ENCODE assay signal across 12 cellular contexts in genomic region chr5:139488269-139488668, GRCh38. TPM values are rescaled to one million over a fixed set of nuclear protein-coding genes. Genes with fewer than 3 reads are reported as not detected.
DNase-seq lines count a peak whose midpoint lies in the region; ATAC-seq, FAIRE-seq and TF ChIP-seq lines count a peak whose summit lies in the region.
"Had no signal": no experiment of that assay in that cellular context is flagged by ENCODE, and none has a peak within 500 bp of the region (broad histone marks: within the 10 kb centered on the region; RNA-seq: fewer than 3 reads in every experiment).

No MANE protein-coding gene starts in this region.

- no peak overlapping the region for H3K27ac ChIP-seq in K562 (ENCODE audit: extremely low read depth, low read depth, low read length)
- H3K27ac ChIP-seq in A673 (ENCODE audit: low read depth, low read length, poor library complexity, severe bottlenecking) = no peak overlapping the region

- no TSS peak for BruUV-seq in K562 (replicated peaks; lab: Mats Ljungman, UMichigan)
- no TSS peak for BruUV-seq in A673 (replicated peaks; lab: Mats Ljungman, UMichigan)

- H3K27ac Mint-ChIP-seq in CD14-positive monocyte = peak overlapping the region; percentile 86 to 95 (median 89)

- 21% methylated on average over 2 of the region's 3 CpGs for WGBS in K562 (ENCODE audit: insufficient coverage, low coverage, missing lambda C conversion rate)

- no peaks in the 10 kb centered on the region for H3K9me1 ChIP-seq in K562 (ENCODE audit: control insufficient read depth, insufficient read depth, low read length)

- no peak for TF ChIP-seq EP300 in K562 (IDR thresholded peaks at IDR 0.05; ENCODE audit: low read length)

- no peak for TF ChIP-seq POLR2A in K562 (conservative IDR thresholded peaks at IDR 0.05)

- no peaks in the 10 kb centered on the region for H3K36me3 Mint-ChIP-seq in CD14-positive monocyte
- H3K36me3 Mint-ChIP-seq: brain had no signal

- CTCF ChIA-PET in K562 (lab: Yijun Ruan, JAX; ENCODE audit: low intra/inter-chr PET ratio) (no interaction called here), A673 (lab: Charles Lee) (no interaction called here)

- intact Hi-C loops in CD14-positive monocyte (cut with micrococcal nuclease) = no loop called here
- intact Hi-C loops in K562 (cut with micrococcal nuclease) = no loop called here
- intact Hi-C loops in A673 (cut with micrococcal nuclease; ENCODE audit: unreplicated experiment) = no loop called here

- H3K9ac ChIP-seq in K562 (ENCODE audit: insufficient read depth in 1 of 2, low read depth in 2 of 2, low read length in 2 of 2) = peak overlapping the region in 1 of 2 experiments; percentile 10; a peak in 2 of 4 replicates

- H4K20me1 ChIP-seq in K562 (replicated peaks; ENCODE audit: control insufficient read depth, insufficient read depth, low read length) = no peaks in the 10 kb centered on the region

- no peaks in the 10 kb centered on the region for H3K27me3 ChIP-seq in K562 (ENCODE audit: control insufficient read depth in 2 of 2, insufficient read depth in 2 of 2, low read length in 2 of 2)
- H3K27me3 ChIP-seq in A673 (replicated peaks; ENCODE audit: insufficient read depth, low read depth, low read length, poor library complexity) = no peaks in the 10 kb centered on the region
- H3K27me3 ChIP-seq: esophagus squamous epithelium had no signal

- H2AFZ ChIP-seq in K562 (ENCODE audit: low read depth, low read length) = no peak overlapping the region

- peaks cover 60% of the 10 kb centered on the region for H3K4me1 Mint-ChIP-seq in CD14-positive monocyte

- POLR2A ChIA-PET in K562 (lab: Yijun Ruan, JAX) (interaction anchor here (0.6 to 1.0 kb wide), 2 partner anchors 11 to 14 kb away, joined by 3 to 4 read pairs; no protein-coding TSS in a partner anchor), A673 (lab: Charles Lee; ENCODE audit: low non-redundant PET) (no interaction called here)

- no peaks in the 10 kb centered on the region for H3K27me3 Mint-ChIP-seq in CD14-positive monocyte (ENCODE audit: low read depth in 3 of 3)
- H3K27me3 Mint-ChIP-seq: brain had no signal

- H3K9me3 Mint-ChIP-seq in CD14-positive monocyte = no peaks in the 10 kb centered on the region

- TF ChIP-seq RAD21 in K562 (CRISPR knock-in tag; conservative IDR thresholded peaks at IDR 0.05 in 1 of 2, IDR thresholded peaks at IDR 0.05 in 1 of 2) = no peak

- peaks cover 0 to 3% of the 10 kb centered on the region in 2 experiments; a peak in 3 of 5 replicates for H3K4me1 ChIP-seq in K562 (replicated peaks in 1 of 2; ENCODE audit: control insufficient read depth in 2 of 2, insufficient read depth in 2 of 2, low read length in 2 of 2)
- no peaks in the 10 kb centered on the region for H3K4me1 ChIP-seq in A673 (ENCODE audit: insufficient read depth, low read length, poor library complexity, severe bottlenecking)

- H3K4me3 ChIP-seq in K562 (no peak overlapping the region), A673 (ENCODE audit: low read depth, low read length, poor library complexity, severe bottlenecking) (no peak overlapping the region)
- H3K4me3 ChIP-seq: esophagus squamous epithelium had no signal

- DNase-seq in CD14-positive monocyte (ENCODE audit: low spot score) (peak; percentile 67), GM19239 (ENCODE audit: insufficient read length, low spot score) (no peak), K562 (ENCODE audit: extremely low read depth in 1 of 4, low spot score in 3 of 4) (peak in 2 of 4 experiments; percentile 6 to 7), mucosa of gallbladder (ENCODE audit: low spot score) (peak; percentile 46), RCC 7860 (ENCODE audit: low spot score) (no peak), kidney tubule cell (ENCODE audit: low spot score) (no peak), A673 (ENCODE audit: low spot score) (no peak), NCI-H748 (lab: John Stamatoyannopoulos, UW; ENCODE audit: unreplicated experiment) (no peak)
- DNase-seq: DMS 273 treated with DMSO at 0.1 percent for 48 hours, esophagus squamous epithelium had no signal

- ATAC-seq in K562 = peak; percentile 55

- TF ChIP-seq CTCF in CD14-positive monocyte (IDR thresholded peaks at IDR 0.05) (no peak), K562 (IDR thresholded peaks at IDR 0.05 in 2 of 3, conservative IDR thresholded peaks at IDR 0.05 in 1 of 3; ENCODE audit: insufficient read depth in 2 of 3, low read depth in 1 of 3, low read length in 3 of 3) (no peak), A673 (conservative IDR thresholded peaks at IDR 0.05; ENCODE audit: low read depth, low read length) (no peak)

- H3K9me3 ChIP-seq in K562 (replicated peaks; ENCODE audit: control insufficient read depth, insufficient read depth, low read depth, low read length) (no peaks in the 10 kb centered on the region), A673 (ENCODE audit: low read depth, low read length, poor library complexity, severe bottlenecking) (no peaks in the 10 kb centered on the region)
- H3K9me3 ChIP-seq: esophagus squamous epithelium had no signal

- in situ Hi-C loops in K562 (cut with MboI) = no loop called here

- peak overlapping the region in 1 of 2 donors; percentile 69 for H3K4me3 Mint-ChIP-seq in CD14-positive monocyte
- H3K4me3 Mint-ChIP-seq: brain had no signal

- H3K36me3 ChIP-seq in K562 (ENCODE audit: control insufficient read depth, insufficient read depth, low read length) = no peaks in the 10 kb centered on the region
- H3K36me3 ChIP-seq in A673 (ENCODE audit: insufficient read depth, low read length, poor library complexity, severe bottlenecking) = no peaks in the 10 kb centered on the region
- H3K36me3 ChIP-seq: esophagus squamous epithelium had no signal

- FAIRE-seq in GM19239 (lab: Jason Lieb, UNC) = peak; percentile 52
- FAIRE-seq in K562 (lab: Jason Lieb, UNC) = no peak
- no peak for FAIRE-seq in RCC 7860 (lab: Jason Lieb, UNC)

- H3K4me2 ChIP-seq in K562 (ENCODE audit: insufficient read depth, low read length) = no peak overlapping the region

- H3K79me2 ChIP-seq in K562 (ENCODE audit: control insufficient read depth, insufficient read depth, low read length) = no peaks in the 10 kb centered on the region

RNA-seq across cellular contexts. Expression of gene STING1, which starts 5.7 kb away (rescaled TPM):
- polyA plus RNA-seq in CD14-positive monocyte = 100 to 1,000 TPM in 1 of 2 donors, 10 to 100 TPM in 1; 83.7 to 115 TPM
- total RNA-seq in K562 (2011; cell fraction: chromatin; rRNA removed; ENCODE audit: low replicate concordance) = 37.8 and 111 TPM in 2 replicates
- total RNA-seq in K562 (2011; cell fraction: nucleolus; rRNA removed) = 91.5 and 121 TPM in 2 replicates
- 66.2 and 70.2 TPM in 2 replicates for total RNA-seq in K562 (2011; cell fraction: nucleoplasm; rRNA removed)
- 59.9 and 71.9 TPM in 2 replicates for total RNA-seq in K562 (2014; rRNA removed)
- 20.1 and 24.9 TPM in 2 replicates for total RNA-seq in K562 (2014; rRNA removed; fragmentation: Illumina TruSeq; extraction: Trizol)
- total RNA-seq in K562 (2015; rRNA removed; fragmentation: Illumina TruSeq; extraction: Trizol) = 44.7 and 44.8 TPM in 2 replicates
- 64.2 and 69.1 TPM in 2 replicates for total RNA-seq in K562 (2021)
- 31.0 and 58.9 TPM in 2 replicates for polyA plus RNA-seq in K562 (2011; rRNA removed)
- 54.5 and 93.0 TPM in 2 replicates for polyA plus RNA-seq in K562 (2011; cell fraction: cytosol; rRNA removed)
- polyA plus RNA-seq in K562 (2011; cell fraction: nucleus; rRNA removed) = 188 and 261 TPM in 2 replicates
- 110 and 213 TPM in 2 replicates for polyA plus RNA-seq in K562 (2012)
- 64.7 and 74.0 TPM in 2 replicates for polyA plus RNA-seq in K562 (2014; fragmentation: Illumina TruSeq; extraction: Trizol)
- polyA plus RNA-seq in K562 (2014; fragmentation: Nextera tagmentation; extraction: Ambion mirVana) = 10 to 100 TPM; 20.8 to 23.3 TPM
- 61.4 and 66.1 TPM in 2 replicates for polyA plus RNA-seq in K562 (2014; rRNA removed)
- polyA minus RNA-seq in K562 (2011; rRNA and poly(A)+ RNA removed) = 19.9 and 21.4 TPM in 2 replicates
- polyA minus RNA-seq in K562 (2011; cell fraction: cytosol; rRNA and poly(A)+ RNA removed) = 54.2 and 55.1 TPM in 2 replicates
- polyA minus RNA-seq in K562 (2011; cell fraction: nucleus; rRNA and poly(A)+ RNA removed) = 36.5 and 43.1 TPM in 2 replicates
- 35.3 TPM for total RNA-seq in mucosa of gallbladder
- 29.4 and 30.7 TPM in 2 replicates for total RNA-seq in A673 (2021)

RNA-seq across cellular contexts. Expression of gene SMIM33, which starts 17.5 kb away (rescaled TPM):
- polyA plus RNA-seq in CD14-positive monocyte (not detected), K562 (2011; rRNA removed) (not detected in 2 replicates), K562 (2014; fragmentation: Illumina TruSeq; extraction: Trizol) (not detected in 2 replicates), K562 (2014; fragmentation: Nextera tagmentation; extraction: Ambion mirVana) (not detected), K562 (2014; rRNA removed) (not detected in 2 replicates)
- not detected in 2 replicates for total RNA-seq in K562 (2011; cell fraction: chromatin; rRNA removed; ENCODE audit: low replicate concordance)
- not detected in 2 replicates for total RNA-seq in K562 (2011; cell fraction: nucleolus; rRNA removed)
- not detected in 2 replicates for total RNA-seq in K562 (2011; cell fraction: nucleoplasm; rRNA removed)
- total RNA-seq in K562 (2014; rRNA removed) (not detected in 2 replicates), K562 (2014; rRNA removed; fragmentation: Illumina TruSeq; extraction: Trizol) (not detected in 2 replicates), K562 (2015; rRNA removed; fragmentation: Illumina TruSeq; extraction: Trizol) (not detected in 2 replicates), K562 (2021) (not detected in 2 replicates), mucosa of gallbladder (0.17 TPM), A673 (2021) (not detected in 2 replicates)
- polyA plus RNA-seq in K562 (2011; cell fraction: cytosol; rRNA removed) = not detected in 2 replicates
- not detected in 2 replicates for polyA plus RNA-seq in K562 (2011; cell fraction: nucleus; rRNA removed)
- polyA plus RNA-seq in K562 (2012) = 0.04 TPM in 1 of 2 replicates, not detected in the other
- polyA minus RNA-seq in K562 (2011; rRNA and poly(A)+ RNA removed) = not detected in 2 replicates
- not detected in 2 replicates for polyA minus RNA-seq in K562 (2011; cell fraction: cytosol; rRNA and poly(A)+ RNA removed)
- not detected in 2 replicates for polyA minus RNA-seq in K562 (2011; cell fraction: nucleus; rRNA and poly(A)+ RNA removed)
- total RNA-seq: esophagus squamous epithelium, SK-MEL-5 had no signal

RNA-seq across cellular contexts. Expression of gene ECSCR, which starts 25.7 kb away (rescaled TPM):
- polyA plus RNA-seq in CD14-positive monocyte = not detected
- not detected in 2 replicates for total RNA-seq in K562 (2011; cell fraction: chromatin; rRNA removed; ENCODE audit: low replicate concordance)
- total RNA-seq in K562 (2011; cell fraction: nucleolus; rRNA removed) = not detected in 2 replicates
- not detected in 2 replicates for total RNA-seq in K562 (2011; cell fraction: nucleoplasm; rRNA removed)
- not detected in 2 replicates for total RNA-seq in K562 (2014; rRNA removed)
- not detected in 2 replicates for total RNA-seq in K562 (2014; rRNA removed; fragmentation: Illumina TruSeq; extraction: Trizol)
- total RNA-seq in K562 (2015; rRNA removed; fragmentation: Illumina TruSeq; extraction: Trizol) = not detected in 2 replicates
- not detected in 2 replicates for total RNA-seq in K562 (2021)
- 0.07 and 0.10 TPM in 2 replicates for polyA plus RNA-seq in K562 (2011; rRNA removed)
- 0.16 and 0.22 TPM in 2 replicates for polyA plus RNA-seq in K562 (2011; cell fraction: cytosol; rRNA removed)
- 0.26 TPM in 1 of 2 replicates, not detected in the other for polyA plus RNA-seq in K562 (2011; cell fraction: nucleus; rRNA removed)
- 0.12 and 0.19 TPM in 2 replicates for polyA plus RNA-seq in K562 (2012)
- polyA plus RNA-seq in K562 (2014; fragmentation: Illumina TruSeq; extraction: Trizol) = not detected in 2 replicates
- under 1 TPM; 0.13 to 0.25 TPM for polyA plus RNA-seq in K562 (2014; fragmentation: Nextera tagmentation; extraction: Ambion mirVana)
- not detected in 2 replicates for polyA plus RNA-seq in K562 (2014; rRNA removed)
- polyA minus RNA-seq in K562 (2011; rRNA and poly(A)+ RNA removed) = not detected in 2 replicates
- polyA minus RNA-seq in K562 (2011; cell fraction: cytosol; rRNA and poly(A)+ RNA removed) = not detected in 2 replicates
- polyA minus RNA-seq in K562 (2011; cell fraction: nucleus; rRNA and poly(A)+ RNA removed) = not detected in 2 replicates
- total RNA-seq in mucosa of gallbladder = 9.4 TPM
- total RNA-seq in A673 (2021) = 1.1 and 1.6 TPM in 2 replicates
- total RNA-seq: SK-MEL-5 had no signal

RNA-seq across cellular contexts. Expression of gene DNAJC18, which starts 48.9 kb away (rescaled TPM):
- 1 to 10 TPM; 2.2 to 2.6 TPM for polyA plus RNA-seq in CD14-positive monocyte
- total RNA-seq in K562 (2011; cell fraction: chromatin; rRNA removed; ENCODE audit: low replicate concordance) = 2.3 and 4.5 TPM in 2 replicates
- 0.79 and 1.3 TPM in 2 replicates for total RNA-seq in K562 (2011; cell fraction: nucleolus; rRNA removed)
- 3.1 and 3.3 TPM in 2 replicates for total RNA-seq in K562 (2011; cell fraction: nucleoplasm; rRNA removed)
- total RNA-seq in K562 (2014; rRNA removed) = 1.5 and 2.1 TPM in 2 replicates
- total RNA-seq in K562 (2014; rRNA removed; fragmentation: Illumina TruSeq; extraction: Trizol) = 7.3 TPM in 2 replicates
- 2.8 and 4.9 TPM in 2 replicates for total RNA-seq in K562 (2015; rRNA removed; fragmentation: Illumina TruSeq; extraction: Trizol)
- total RNA-seq in K562 (2021) = 5.0 and 7.5 TPM in 2 replicates
- 5.4 and 8.7 TPM in 2 replicates for polyA plus RNA-seq in K562 (2011; rRNA removed)
- 2.0 and 4.2 TPM in 2 replicates for polyA plus RNA-seq in K562 (2011; cell fraction: cytosol; rRNA removed)
- polyA plus RNA-seq in K562 (2011; cell fraction: nucleus; rRNA removed) = 1.1 and 1.4 TPM in 2 replicates
- 5.5 and 6.8 TPM in 2 replicates for polyA plus RNA-seq in K562 (2012)
- 8.4 and 8.7 TPM in 2 replicates for polyA plus RNA-seq in K562 (2014; fragmentation: Illumina TruSeq; extraction: Trizol)
- polyA plus RNA-seq in K562 (2014; fragmentation: Nextera tagmentation; extraction: Ambion mirVana) = 10 to 100 TPM in 1 of 2 experiments, 1 to 10 TPM in 1; 7.7 to 13.3 TPM
- polyA plus RNA-seq in K562 (2014; rRNA removed) = 6.2 and 10.9 TPM in 2 replicates
- 2.5 and 5.2 TPM in 2 replicates for polyA minus RNA-seq in K562 (2011; rRNA and poly(A)+ RNA removed)
- 1.8 and 2.4 TPM in 2 replicates for polyA minus RNA-seq in K562 (2011; cell fraction: cytosol; rRNA and poly(A)+ RNA removed)
- 0.40 and 0.89 TPM in 2 replicates for polyA minus RNA-seq in K562 (2011; cell fraction: nucleus; rRNA and poly(A)+ RNA removed)
- 14.6 TPM for total RNA-seq in mucosa of gallbladder
- 16.7 and 21.1 TPM in 2 replicates for total RNA-seq in A673 (2021)

Comparison
In these comparisons a context has a peak if more than half of its experiments do, and no peak if none do; other contexts are left out.
1. DNase-seq: peak in CD14-positive monocyte (single experiment) and mucosa of gallbladder (single experiment); none in GM19239 (single experiment), RCC 7860 (single experiment), kidney tubule cell (single experiment), A673 (single experiment) and NCI-H748 (single experiment).